ENCODE assay signal across 22 cellular contexts in the genomic region with DNA sequence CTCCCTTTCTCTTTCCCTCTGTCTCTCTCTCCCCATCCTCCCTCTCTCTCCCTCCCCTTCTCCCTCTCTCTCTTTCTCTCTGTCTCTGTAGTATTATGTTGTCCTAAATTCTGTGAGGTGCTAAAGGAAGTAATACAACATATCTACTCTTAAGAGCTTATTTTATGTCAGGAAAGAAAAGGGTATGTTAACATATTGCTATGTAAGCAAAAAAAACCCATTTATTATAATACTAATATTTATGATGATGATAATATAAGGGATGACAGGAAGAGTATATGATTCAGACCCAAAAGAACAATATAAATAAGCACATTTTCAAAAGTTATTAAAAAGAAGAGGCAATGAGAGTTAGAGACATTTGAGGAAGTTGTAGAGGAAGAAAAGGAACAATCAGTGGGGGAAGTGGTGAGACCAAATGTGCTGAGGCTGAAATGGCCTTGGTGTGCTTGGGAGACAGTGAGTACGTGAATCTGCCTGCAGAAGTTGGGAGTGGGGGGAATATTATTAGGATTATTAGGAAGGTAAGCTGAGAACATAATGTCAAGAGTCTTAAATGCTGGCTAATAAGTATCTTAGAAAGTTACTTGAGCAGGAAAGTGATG.
"Had no signal": no experiment of that assay in that cellular context is flagged by ENCODE, and none has a peak within 500 bp of the region (broad histone marks: within the 10 kb centered on the region; RNA-seq: fewer than 3 reads in every experiment).

No MANE protein-coding gene starts in this region.

- H3K27ac ChIP-seq: adrenal gland, ascending aorta, brain microvascular endothelial cell, left ventricle myocardium inferior, sigmoid colon, stomach, suprapubic skin, transverse colon had no signal

- H3K4me1 ChIP-seq: adrenal gland, ascending aorta, left ventricle myocardium inferior, sigmoid colon, stomach, suprapubic skin, transverse colon had no signal

- H3K36me3 ChIP-seq: adrenal gland, ascending aorta, brain microvascular endothelial cell, left ventricle myocardium inferior, sigmoid colon, stomach, suprapubic skin, transverse colon had no signal

- DNase-seq: activated CD4-positive, alpha-beta T cell treated with anti-CD3 and anti-CD28 coated beads for 36 hours; activated CD4-positive, alpha-beta T cell treated with anti-CD3 and anti-CD28 coated beads, Interleukin-2, amount 50 U/mL, for 48 hours; activated CD8-positive, alpha-beta memory T cell treated with anti-CD3 and anti-CD28 coated beads, Interleukin-2, amount 50 U/mL, for 48 hours; activated naive CD4-positive, alpha-beta T cell; activated T-cell treated with anti-CD3 and anti-CD28 coated beads, Interleukin-2, amount 50 U/mL, for 4 hours; adrenal gland; brain microvascular endothelial cell; caudate nucleus; dermis blood vessel endothelial cell; effector CD8-positive, alpha-beta T cell; erythroblast; foreskin melanocyte; left ventricle myocardium inferior; naive thymus-derived CD4-positive, alpha-beta T cell; occipital lobe; sigmoid colon; stimulated activated CD4-positive, alpha-beta T cell treated with anti-CD3 and anti-CD28 coated beads, Interleukin-15, amount 100 ng/mL, for 24 hours; stomach; transverse colon had no signal

- H3K9me3 ChIP-seq: adrenal gland, ascending aorta, sigmoid colon, stomach, suprapubic skin, transverse colon had no signal

- H3K4me3 ChIP-seq: adrenal gland, ascending aorta, left ventricle myocardium inferior, sigmoid colon, smooth muscle cell, stomach, suprapubic skin, transverse colon had no signal

- H3K27me3 ChIP-seq: adrenal gland, ascending aorta, brain microvascular endothelial cell, sigmoid colon, stomach, suprapubic skin, transverse colon had no signal
